Comparison of ENCODE assay signal across 8 cellular contexts in genomic region chr7:831596-832291, GRCh38. TPM values are rescaled to one million over a fixed set of nuclear protein-coding genes. Genes with fewer than 3 reads are reported as not detected.
DNase-seq lines count a peak whose midpoint lies in the region; ATAC-seq and TF ChIP-seq lines count a peak whose summit lies in the region.

No MANE protein-coding gene starts in this region.

- H3K27ac Mint-ChIP-seq in Calu3 (ENCODE audit: unreplicated experiment), result peak overlapping the region; percentile 91
- peak overlapping the region; percentile 95 for H3K27ac Mint-ChIP-seq in activated CD4-positive, alpha-beta T cell treated with anti-CD3 and anti-CD28 coated beads, Interleukin-2, amount 10 ng/mL, durations not matched to agents 7 days and 5 days

- H3K4me3 ChIP-seq in fibroblast of pulmonary artery (replicated peaks; ENCODE audit: low read depth, low read length) (peak overlapping the region; percentile 27), prostate gland (no peak overlapping the region)

- TF ChIP-seq POLR2A in prostate gland (IDR thresholded peaks at IDR 0.05), result peak; percentile 32

- peaks cover 13% of the 10 kb centered on the region for H3K4me1 ChIP-seq in prostate gland (replicated peaks)

- no peaks in the 10 kb centered on the region for H3K27me3 ChIP-seq in prostate gland (replicated peaks; ENCODE audit: insufficient read depth)

- peaks cover 51% of the 10 kb centered on the region for H3K36me3 Mint-ChIP-seq in Calu3 (ENCODE audit: insufficient read depth, unreplicated experiment)
- peaks cover 13% of the 10 kb centered on the region for H3K36me3 Mint-ChIP-seq in activated CD4-positive, alpha-beta T cell treated with anti-CD3 and anti-CD28 coated beads, Interleukin-2, amount 10 ng/mL, durations not matched to agents 7 days and 5 days (ENCODE audit: low read depth)

- BruUV-seq in Calu3 (replicated peaks; lab: Mats Ljungman, UMichigan), result TSS peak; percentile 92

- no peaks in the 10 kb centered on the region for H3K27me3 Mint-ChIP-seq in Calu3 (ENCODE audit: unreplicated experiment)
- no peaks in the 10 kb centered on the region for H3K27me3 Mint-ChIP-seq in activated CD4-positive, alpha-beta T cell treated with anti-CD3 and anti-CD28 coated beads, Interleukin-2, amount 10 ng/mL, durations not matched to agents 7 days and 5 days

- 4% methylated on average over 9 of the region's 9 CpGs for WGBS in prostate gland

- POLR2A ChIA-PET in activated CD4-positive, alpha-beta T cell treated with anti-CD3 and anti-CD28 coated beads, Interleukin-2, amount 10 ng/mL, durations not matched to agents 7 days and 5 days (lab: Charles Lee), result interaction anchor here (0.6 kb wide), 1 partner anchor 70 kb away, joined by 3 read pairs; no protein-coding TSS in a partner anchor

- peak; percentile 55 for ATAC-seq in GM19452 (IDR thresholded peaks at IDR 0.05; ENCODE audit: unreplicated experiment)

- peaks cover 57% of the 10 kb centered on the region for H3K4me1 Mint-ChIP-seq in Calu3 (ENCODE audit: low read depth, unreplicated experiment)
- peaks cover 60% of the 10 kb centered on the region for H3K4me1 Mint-ChIP-seq in activated CD4-positive, alpha-beta T cell treated with anti-CD3 and anti-CD28 coated beads, Interleukin-2, amount 10 ng/mL, durations not matched to agents 7 days and 5 days

- H3K4me3 Mint-ChIP-seq in Calu3 (ENCODE audit: low read depth, unreplicated experiment), result peak overlapping the region; percentile 58
- H3K4me3 Mint-ChIP-seq in activated CD4-positive, alpha-beta T cell treated with anti-CD3 and anti-CD28 coated beads, Interleukin-2, amount 10 ng/mL, durations not matched to agents 7 days and 5 days, result peak overlapping the region; percentile 70

- H3K27ac ChIP-seq in prostate gland (peak overlapping the region; percentile 75 to 78), substantia nigra (ENCODE audit: low read depth, low read length, poor library complexity, severe bottlenecking) (no peak overlapping the region)

- TF ChIP-seq CTCF in Calu3 (IDR thresholded peaks at IDR 0.05; ENCODE audit: unreplicated experiment), result no peak
- no peak for TF ChIP-seq CTCF in fibroblast of pulmonary artery (IDR thresholded peaks at IDR 0.05; ENCODE audit: low read length, missing control alignments)
- TF ChIP-seq CTCF in prostate gland (IDR thresholded peaks at IDR 0.05), result no peak

- intact Hi-C loops in Calu3 (cut with micrococcal nuclease; ENCODE audit: unreplicated experiment) (loop anchor here (2.0 to 5.0 kb wide), 3 partner anchors 15 to 509 kb away; no protein-coding TSS in a partner anchor), prostate gland (cut with DNase I) (loop anchor here (1.0 kb wide), 1 partner anchor 18 kb away; no protein-coding TSS in a partner anchor)

- no peaks in the 10 kb centered on the region for H3K36me3 ChIP-seq in prostate gland

- CTCF ChIA-PET in Calu3 (lab: Charles Lee), result interaction anchor here (0.5 to 2.4 kb wide), 8 partner anchors 15 to 1010 kb away, joined by 3 to 18 read pairs (median 6); no protein-coding TSS in a partner anchor
- CTCF ChIA-PET in activated CD4-positive, alpha-beta T cell treated with anti-CD3 and anti-CD28 coated beads, Interleukin-2, amount 10 ng/mL, durations not matched to agents 7 days and 5 days (lab: Charles Lee), result interaction anchor here (0.6 to 1.7 kb wide), 4 partner anchors 8 to 17 kb away, joined by 3 to 5 read pairs (median 4); no protein-coding TSS in a partner anchor

- DNase-seq in Calu3 (peak; percentile 58), HPDE6-E6E7 (ENCODE audit: extremely low spot score) (peak; percentile 76), fibroblast of pulmonary artery (ENCODE audit: low read depth) (peak; percentile 92), prostate gland (ENCODE audit: low spot score) (no peak), substantia nigra (lab: John Stamatoyannopoulos, UW) (no peak), NCI-H1092 treated with DMSO at 0.1 percent for 48 hours (lab: John Stamatoyannopoulos, UW) (no peak)
- DNase-seq in activated CD4-positive, alpha-beta T cell treated with anti-CD3 and anti-CD28 coated beads, Interleukin-2, amount 10 ng/mL, durations not matched to agents 7 days and 5 days, result peak; percentile 31

- no peaks in the 10 kb centered on the region for H3K9me3 ChIP-seq in prostate gland

- no peaks in the 10 kb centered on the region for H3K9me3 Mint-ChIP-seq in Calu3 (ENCODE audit: low read depth, unreplicated experiment)
- H3K9me3 Mint-ChIP-seq in activated CD4-positive, alpha-beta T cell treated with anti-CD3 and anti-CD28 coated beads, Interleukin-2, amount 10 ng/mL, durations not matched to agents 7 days and 5 days, result no peaks in the 10 kb centered on the region

RNA-seq across cellular contexts. Expression of gene SUN1, which starts 0.5 kb away (rescaled TPM):
- total RNA-seq in Calu3 (2022) (218 and 252 TPM in 2 replicates), prostate gland (100 to 1,000 TPM; 106 to 177 TPM)
- 10 to 100 TPM; 76.8 to 78.5 TPM for total RNA-seq in activated CD4-positive, alpha-beta T cell treated with anti-CD3 and anti-CD28 coated beads, Interleukin-2, amount 10 ng/mL, durations not matched to agents 7 days and 5 days

RNA-seq across cellular contexts. Expression of gene GET4, which starts 44.6 kb away (rescaled TPM):
- total RNA-seq in Calu3 (2022), result 145 and 167 TPM in 2 replicates
- 10 to 100 TPM; 32.1 to 36.3 TPM for total RNA-seq in activated CD4-positive, alpha-beta T cell treated with anti-CD3 and anti-CD28 coated beads, Interleukin-2, amount 10 ng/mL, durations not matched to agents 7 days and 5 days
- total RNA-seq in prostate gland, result 10 to 100 TPM; 50.0 to 91.9 TPM

Comparison
In these comparisons a context has a peak if more than half of its experiments do, and no peak if none do; other contexts are left out.
1. DNase-seq: peak in Calu3 (single experiment), HPDE6-E6E7 (single experiment), activated CD4-positive, alpha-beta T cell treated with anti-CD3 and anti-CD28 coated beads, Interleukin-2, amount 10 ng/mL, durations not matched to agents 7 days and 5 days (single experiment) and fibroblast of pulmonary artery (single experiment); none in prostate gland (single experiment), substantia nigra (0 of 49) and NCI-H1092 treated with DMSO at 0.1 percent for 48 hours (single experiment).